18 cellular contexts compared by ENCODE assay signal in the genomic region with DNA sequence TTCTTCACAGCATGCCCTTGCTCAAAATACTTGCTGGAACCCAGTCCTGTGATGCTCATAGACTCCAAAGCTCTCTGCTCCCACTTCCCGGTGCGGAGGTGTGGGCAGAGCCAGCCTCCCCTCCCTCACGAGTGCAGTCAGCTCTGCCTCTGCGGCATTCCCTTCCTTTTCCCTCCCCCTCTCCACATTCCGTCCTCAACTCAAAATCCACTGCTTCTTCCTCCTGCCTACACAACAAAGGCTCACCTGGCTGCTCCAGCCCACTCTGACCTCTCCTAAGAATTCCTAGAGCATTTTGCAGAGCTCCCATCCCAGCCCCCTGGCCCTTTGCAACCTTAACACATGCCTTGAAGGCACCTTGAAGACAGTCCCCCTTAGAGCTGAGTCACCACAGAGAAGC.
DNase-seq lines count a peak whose midpoint lies in the region; FAIRE-seq and TF ChIP-seq lines count a peak whose summit lies in the region.
"Had no signal": no experiment of that assay in that cellular context is flagged by ENCODE, and none has a peak within 500 bp of the region (broad histone marks: within the 10 kb centered on the region; RNA-seq: fewer than 3 reads in every experiment).

No MANE protein-coding gene starts in this region.

- no peaks in the 10 kb centered on the region for H3K27me3 ChIP-seq in H7 (ENCODE audit: control insufficient read depth, insufficient read depth, low read length)
- H3K27me3 ChIP-seq in bronchial epithelial cell (ENCODE audit: control insufficient read depth, insufficient read depth, low read length), result no peaks in the 10 kb centered on the region
- H3K27me3 ChIP-seq: uterus had no signal

- no peak overlapping the region for H3K4me3 ChIP-seq in H7 (ENCODE audit: insufficient read depth, low read depth, low read length)
- H3K4me3 ChIP-seq in bronchial epithelial cell (ENCODE audit: low read depth, low read length), result no peak overlapping the region
- no peak overlapping the region for H3K4me3 ChIP-seq in foreskin fibroblast (ENCODE audit: low read depth in 1 of 2, low read length in 2 of 2)
- H3K4me3 ChIP-seq: uterus had no signal

- peak; percentile 60 for DNase-seq in H7
- peak; percentile 45 for DNase-seq in bronchial epithelial cell (ENCODE audit: low read depth)
- peak; percentile 84 for DNase-seq in islet precursor cell
- peak; percentile 46 for DNase-seq in renal cortical epithelial cell (ENCODE audit: low read depth)
- no peak for DNase-seq in NCI-H524 (lab: John Stamatoyannopoulos, UW)
- DNase-seq in foreskin fibroblast, result no peak
- DNase-seq in glomerular visceral epithelial cell (ENCODE audit: extremely low spot score), result no peak
- no peak for DNase-seq in DMS53 treated with DMSO at 0.1 percent for 48 hours (lab: John Stamatoyannopoulos, UW; ENCODE audit: unreplicated experiment)
- DNase-seq: CD8-positive, alpha-beta memory T cell; effector CD4-positive, alpha-beta T cell; MM.1S; NCI-H1694 treated with DMSO at 0.1 percent for 48 hours; NCI-H226; nephron progenitor cell; stimulated activated CD4-positive, alpha-beta T cell treated with anti-CD3 and anti-CD28 coated beads, Interleukin-12 subunit alpha, Interleukin-12 subunit beta, amount 100 ng/mL, for 4 hours; stimulated activated naive B cell treated with anti-CD40 and anti-IgM and Interleukin-4, amounts not matched to agents 10 μg/mL and 1 μg/mL and 100 μg/mL, for 72 hours; uterus; WERI-Rb-1 had no signal

- no peak for TF ChIP-seq CTCF in bronchial epithelial cell (IDR thresholded peaks at IDR 0.05; ENCODE audit: insufficient read depth, low read length, severe bottlenecking)
- TF ChIP-seq CTCF in foreskin fibroblast (IDR thresholded peaks at IDR 0.05; ENCODE audit: low read depth, low read length), result no peak

- FAIRE-seq in bronchial epithelial cell (lab: Jason Lieb, UNC), result no peak

- H3K36me3 ChIP-seq in H7 (replicated peaks; ENCODE audit: control insufficient read depth, insufficient read depth, low read length), result no peaks in the 10 kb centered on the region
- no peaks in the 10 kb centered on the region for H3K36me3 ChIP-seq in bronchial epithelial cell (ENCODE audit: control insufficient read depth, insufficient read depth, low read length)
- H3K36me3 ChIP-seq: uterus, WERI-Rb-1 had no signal

Comparison
In these comparisons a context has a peak if more than half of its experiments do, and no peak if none do; other contexts are left out.
1. DNase-seq: peak in H7 (single experiment), bronchial epithelial cell (single experiment), islet precursor cell (single experiment) and renal cortical epithelial cell (single experiment); none in NCI-H524 (0 of 2), foreskin fibroblast (0 of 2), glomerular visceral epithelial cell (single experiment) and DMS53 treated with DMSO at 0.1 percent for 48 hours (single experiment).